ENCODE assay signal across 11 cellular contexts in genomic region chr6:157644043-157644810, GRCh38.
DNase-seq lines count a peak whose midpoint lies in the region; ATAC-seq and TF ChIP-seq lines count a peak whose summit lies in the region.
"Had no signal": no experiment of that assay in that cellular context is flagged by ENCODE, and none has a peak within 500 bp of the region (broad histone marks: within the 10 kb centered on the region; RNA-seq: fewer than 3 reads in every experiment).

No MANE protein-coding gene starts in this region.

- H3K9me3 ChIP-seq in heart right ventricle = no peaks in the 10 kb centered on the region
- H3K9me3 ChIP-seq in right atrium auricular region = no peaks in the 10 kb centered on the region
- no peaks in the 10 kb centered on the region for H3K9me3 ChIP-seq in T-helper 17 cell (ENCODE audit: control insufficient read depth, low read length, poor library complexity, severe bottlenecking)
- H3K9me3 ChIP-seq: breast epithelium, pancreas had no signal

- H3K4me1 ChIP-seq in heart right ventricle = peaks cover 0 to 5% (median 0%) of the 10 kb centered on the region in 9 donors
- H3K4me1 ChIP-seq in right atrium auricular region = no peaks in the 10 kb centered on the region
- H3K4me1 ChIP-seq: breast epithelium, pancreas had no signal

- H3K36me3 ChIP-seq in heart right ventricle (peaks cover 0 to 16% (median 0%) of the 10 kb centered on the region in 9 donors), right atrium auricular region (no peaks in the 10 kb centered on the region)
- H3K36me3 ChIP-seq: breast epithelium, pancreas had no signal

- ATAC-seq in heart right ventricle (peak in 1 of 8 donors; percentile 18), GM21786 (IDR thresholded peaks at IDR 0.05; ENCODE audit: unreplicated experiment) (no peak), T-helper 17 cell (no peak)

- no peak overlapping the region for H3K27ac Mint-ChIP-seq in T-helper 17 cell

- TF ChIP-seq CTCF in heart right ventricle (IDR thresholded peaks at IDR 0.05) (peak in 6 of 9 donors; percentile 15 to 32 (median 24)), right atrium auricular region (IDR thresholded peaks at IDR 0.05) (peak in 1 of 2 donors; percentile 41)

- no peak overlapping the region for H3K27ac ChIP-seq in heart right ventricle
- H3K27ac ChIP-seq in right atrium auricular region = no peak overlapping the region
- H3K27ac ChIP-seq: breast epithelium, KMS-11, pancreas had no signal

- no peak overlapping the region for H3K4me3 ChIP-seq in heart right ventricle
- no peak overlapping the region for H3K4me3 ChIP-seq in right atrium auricular region
- H3K4me3 ChIP-seq: breast epithelium, pancreas had no signal

- intact Hi-C loops in heart right ventricle (cut with DNase I) = loop anchor here in 1 of 10 donors (5.0 kb wide), 1 partner anchor 428 kb away; no protein-coding TSS in a partner anchor

- no peaks in the 10 kb centered on the region for H3K27me3 Mint-ChIP-seq in T-helper 17 cell

- H3K36me3 Mint-ChIP-seq in T-helper 17 cell (ENCODE audit: low read depth) = peaks cover 2% of the 10 kb centered on the region

- H3K27me3 ChIP-seq in heart right ventricle (no peaks in the 10 kb centered on the region), right atrium auricular region (no peaks in the 10 kb centered on the region)
- H3K27me3 ChIP-seq: breast epithelium, pancreas had no signal

- no peak for DNase-seq in heart right ventricle
- DNase-seq in right atrium auricular region (ENCODE audit: low spot score) = no peak
- DNase-seq in activated CD4-positive, alpha-beta T cell treated with anti-CD3 and anti-CD28 coated beads, Interleukin-2, amount 50 U/mL, for 1 hour = peak; percentile 5
- DNase-seq in globus pallidus (ENCODE audit: low spot score) = peak; percentile 33
- no peak for DNase-seq in NCI-H187 (lab: John Stamatoyannopoulos, UW)
- no peak for DNase-seq in NCI-H2227 treated with DMSO at 0.1 percent for 48 hours (lab: John Stamatoyannopoulos, UW)
- DNase-seq in T-helper 17 cell = no peak

- 91 to 93% methylated on average over 13 of the region's 13 CpGs for WGBS in heart right ventricle, 2 donors

- H3K4me3 Mint-ChIP-seq in T-helper 17 cell = no peak overlapping the region

- peaks cover 12% of the 10 kb centered on the region for H3K4me1 Mint-ChIP-seq in T-helper 17 cell

Comparison
In these comparisons a context has a peak if more than half of its experiments do, and no peak if none do; other contexts are left out.
1. DNase-seq: peak in activated CD4-positive, alpha-beta T cell treated with anti-CD3 and anti-CD28 coated beads, Interleukin-2, amount 50 U/mL, for 1 hour (single experiment) and globus pallidus (single experiment); none in heart right ventricle (0 of 2), right atrium auricular region (single experiment), NCI-H187 (0 of 2), NCI-H2227 treated with DMSO at 0.1 percent for 48 hours (single experiment) and T-helper 17 cell (0 of 3).